Comparison of ENCODE assay signal across 1 cellular context in genomic region chr22:49861642-49862407, GRCh38.
TF ChIP-seq lines count a peak whose summit lies in the region.

No MANE protein-coding gene starts in this region.

TF ChIP-seq in K562, 482 proteins besides CTCF, POLR2A, EP300 and RAD21:
- TF ChIP-seq ZBTB11 (CRISPR knock-in tag; IDR thresholded peaks at IDR 0.05), result no peak
- TF ChIP-seq NR3C1 (CRISPR knock-in tag; IDR thresholded peaks at IDR 0.05), result no peak
- TF ChIP-seq GTF3C2 (IDR thresholded peaks at IDR 0.05; ENCODE audit: borderline replicate concordance, extremely low read depth, insufficient read length), result no peak
- no peak for TF ChIP-seq ID3 (CRISPR knock-in tag; IDR thresholded peaks at IDR 0.05)
- no peak for TF ChIP-seq ID3 (tag; IDR thresholded peaks at IDR 0.05)
- peak; percentile 72 for TF ChIP-seq NFIC (IDR thresholded peaks at IDR 0.05)
